Comparison of ENCODE assay signal across 23 cellular contexts in the genomic region with DNA sequence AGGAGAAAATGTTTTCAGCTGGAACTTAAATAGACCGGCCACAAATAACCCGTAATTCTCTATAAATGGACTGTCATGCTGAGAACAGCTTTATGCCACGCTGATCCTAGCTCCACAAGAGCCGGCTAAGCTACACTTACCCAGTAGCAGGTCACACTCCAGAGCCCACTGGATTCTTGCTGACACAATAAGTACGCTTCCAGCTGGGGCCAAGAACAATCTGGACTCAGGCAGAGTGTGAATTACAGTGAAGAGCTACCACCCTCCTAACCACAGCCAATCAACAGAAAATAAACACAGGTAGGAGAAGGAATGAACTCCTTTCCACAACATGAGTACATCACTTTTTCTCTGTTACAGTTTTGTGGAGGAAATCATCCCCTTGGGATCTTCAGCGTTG.
DNase-seq lines count a peak whose midpoint lies in the region; ATAC-seq lines count a peak whose summit lies in the region.
"Had no signal": no experiment of that assay in that cellular context is flagged by ENCODE, and none has a peak within 500 bp of the region (broad histone marks: within the 10 kb centered on the region; RNA-seq: fewer than 3 reads in every experiment).

No MANE protein-coding gene starts in this region.

- no peaks in the 10 kb centered on the region for H3K4me1 ChIP-seq in right cardiac atrium (ENCODE audit: control insufficient read depth, insufficient read depth, low read length)
- H3K4me1 ChIP-seq: BLaER1, Caco-2, colonic mucosa, right lobe of liver had no signal

- no peak for ATAC-seq in right cardiac atrium
- no peak for ATAC-seq in T-cell (replicated peaks in 1 of 4)
- ATAC-seq: activated CD8-positive, alpha-beta T cell treated with anti-CD3 and anti-CD28 coated beads, Interleukin-2, amount 10 ng/mL, durations not matched to agents 7 days and 5 days; GM12878; right lobe of liver had no signal

- H3K9me3 ChIP-seq in right cardiac atrium (ENCODE audit: control insufficient read depth, low read length) = no peaks in the 10 kb centered on the region
- H3K9me3 ChIP-seq: BLaER1, Caco-2, colonic mucosa, right lobe of liver had no signal

- no peak overlapping the region for H3K27ac Mint-ChIP-seq in T-cell
- H3K27ac Mint-ChIP-seq: activated CD8-positive, alpha-beta T cell treated with anti-CD3 and anti-CD28 coated beads, Interleukin-2, amount 10 ng/mL, durations not matched to agents 7 days and 5 days; activated naive CD4-positive, alpha-beta T cell treated with anti-CD3 and anti-CD28 coated beads, Interleukin-2, amount 50 U/mL, for 24 hours; activated T-helper 2 cell treated with anti-CD3 and anti-CD28 coated beads, Interferon-gamma antibody, Interleukin-2, Interleukin-4, amounts not matched to agents 10 μg/mL and 5 μg/mL and 100 μg/mL, durations not matched to agents 14 hours and 24 hours and 36 hours; HFFc6; T-helper 1 cell treated with Interleukin-12 subunit alpha and Interleukin-12 subunit beta and Interleukin-4 antibody, amounts not matched to agents 30 μg/mL and 1 μg/mL, for 36 hours; type B pancreatic cell had no signal

- intact Hi-C loops in right cardiac atrium (cut with DNase I) = no loop called here

- H3K9me3 Mint-ChIP-seq in T-cell = peaks cover 2 to 13% (median 10%) of the 10 kb centered on the region in 3 donors
- H3K9me3 Mint-ChIP-seq: type B pancreatic cell had no signal

- no peaks in the 10 kb centered on the region for H3K36me3 Mint-ChIP-seq in T-cell
- H3K36me3 Mint-ChIP-seq: activated naive CD4-positive, alpha-beta T cell treated with anti-CD3 and anti-CD28 coated beads, Interleukin-2, amount 50 U/mL, for 24 hours; type B pancreatic cell had no signal

- DNase-seq in COR-L47 (lab: John Stamatoyannopoulos, UW) = peak; percentile 21
- peak; percentile 86 for DNase-seq in DMS79 (lab: John Stamatoyannopoulos, UW)
- peak; percentile 32 for DNase-seq in NCI-H524 treated with DMSO at 0.1 percent for 48 hours (lab: John Stamatoyannopoulos, UW)
- peak; percentile 68 for DNase-seq in left kidney (ENCODE audit: low read depth, low spot score)
- no peak for DNase-seq in HuH-7 (ENCODE audit: low spot score)
- no peak for DNase-seq in right cardiac atrium
- DNase-seq in T-cell = no peak
- DNase-seq: activated CD8-positive, alpha-beta T cell treated with anti-CD3 and anti-CD28 coated beads, Interleukin-2, amount 10 ng/mL, durations not matched to agents 7 days and 5 days; Caco-2; colonic mucosa; effector memory CD4-positive, alpha-beta T cell; HFFc6; NCI-H1930; right lobe of liver; RPMI8226; stimulated activated CD4-positive, alpha-beta T cell treated with anti-CD3 and anti-CD28 coated beads, Interleukin-4, amount 100 ng/mL, for 1 hour had no signal

- CTCF ChIA-PET in T-cell (lab: Charles Lee) = no interaction called here

- no peaks in the 10 kb centered on the region for H3K27me3 Mint-ChIP-seq in T-cell
- H3K27me3 Mint-ChIP-seq: activated naive CD4-positive, alpha-beta T cell treated with anti-CD3 and anti-CD28 coated beads, Interleukin-2, amount 50 U/mL, for 24 hours had no signal

- no peak overlapping the region for H3K4me3 Mint-ChIP-seq in T-cell
- H3K4me3 Mint-ChIP-seq: activated CD8-positive, alpha-beta T cell treated with anti-CD3 and anti-CD28 coated beads, Interleukin-2, amount 10 ng/mL, durations not matched to agents 7 days and 5 days; activated naive CD4-positive, alpha-beta T cell treated with anti-CD3 and anti-CD28 coated beads, Interleukin-2, amount 50 U/mL, for 24 hours; HFFc6; T-helper 1 cell treated with Interleukin-12 subunit alpha and Interleukin-12 subunit beta and Interleukin-4 antibody, amounts not matched to agents 30 μg/mL and 1 μg/mL, for 36 hours; type B pancreatic cell had no signal

- H3K4me3 ChIP-seq in right cardiac atrium (ENCODE audit: low read length) = no peak overlapping the region
- H3K4me3 ChIP-seq: BLaER1, colonic mucosa, GM12878, lung, right lobe of liver had no signal

- peaks cover 0 to 2% (median 0%) of the 10 kb centered on the region in 3 donors for H3K4me1 Mint-ChIP-seq in T-cell
- H3K4me1 Mint-ChIP-seq: activated naive CD4-positive, alpha-beta T cell treated with anti-CD3 and anti-CD28 coated beads, Interleukin-2, amount 50 U/mL, for 24 hours had no signal

- H3K27me3 ChIP-seq in right cardiac atrium (ENCODE audit: control insufficient read depth, insufficient read depth) = no peaks in the 10 kb centered on the region
- H3K27me3 ChIP-seq: BLaER1, colonic mucosa, right lobe of liver had no signal

- no peak overlapping the region for H3K27ac ChIP-seq in right cardiac atrium (ENCODE audit: low read length)
- H3K27ac ChIP-seq: BLaER1, colonic mucosa, right lobe of liver had no signal

- POLR2A ChIA-PET in T-cell (lab: Charles Lee) = no interaction called here

- 82% methylated on average over 6 of the region's 6 CpGs for WGBS in right cardiac atrium

Comparison
In these comparisons a context has a peak if more than half of its experiments do, and no peak if none do; other contexts are left out.
1. DNase-seq: peak in COR-L47 (single experiment), DMS79 (single experiment), NCI-H524 treated with DMSO at 0.1 percent for 48 hours (single experiment) and left kidney (single experiment); none in HuH-7 (single experiment), right cardiac atrium (0 of 3) and T-cell (0 of 34).